In genomic region chr5:62592558-62592957, GRCh38 we compare ENCODE assay signal across 2 cellular contexts.
TF ChIP-seq lines count a peak whose summit lies in the region.

No MANE protein-coding gene starts in this region.

TF ChIP-seq in K562, 482 proteins besides CTCF, POLR2A, EP300 and RAD21 (continued from another document):
- TF ChIP-seq CHAMP1 (IDR thresholded peaks at IDR 0.05) (peak; percentile 89; the same call in 1 of the 2 replicates), E2F5 (CRISPR knock-in tag; IDR thresholded peaks at IDR 0.05) (no peak), GTF2F1 (IDR thresholded peaks at IDR 0.05; ENCODE audit: low read depth, low read length) (no peak), ZNF239 (CRISPR knock-in tag; IDR thresholded peaks at IDR 0.05) (no peak), CBX5 (IDR thresholded peaks at IDR 0.05; ENCODE audit: borderline replicate concordance, low read depth) (no peak), SAFB2 (IDR thresholded peaks at IDR 0.05; ENCODE audit: borderline replicate concordance, low read depth, low read length, severe bottlenecking) (no peak), ZKSCAN8 (CRISPR knock-in tag; IDR thresholded peaks at IDR 0.05) (no peak), EHMT2 (IDR thresholded peaks at IDR 0.05) (no peak), GATA2 (CRISPR knock-in tag; IDR thresholded peaks at IDR 0.05) (no peak), NCOA4 (IDR thresholded peaks at IDR 0.05; ENCODE audit: partially characterized antibody) (no peak)
TF ChIP-seq in K562: peak in this region for 2.

TF ChIP-seq in SK-N-SH, 30 proteins besides CTCF, POLR2A, EP300 and RAD21 (continued from another document):
- TF ChIP-seq REST (IDR thresholded peaks at IDR 0.05; ENCODE audit: low read depth, low read length) (no peak), RXRA (IDR thresholded peaks at IDR 0.05; ENCODE audit: borderline replicate concordance, low read depth) (no peak), RCOR1 (IDR thresholded peaks at IDR 0.05; ENCODE audit: low read length) (no peak), GATA2 (CRISPR knock-in tag; IDR thresholded peaks at IDR 0.05) (no peak), USF1 (IDR thresholded peaks at IDR 0.05; ENCODE audit: borderline replicate concordance, low read depth) (no peak), ZBTB33 (IDR thresholded peaks at IDR 0.05; ENCODE audit: borderline replicate concordance, low read depth) (no peak), YY1 (IDR thresholded peaks at IDR 0.05; ENCODE audit: low read depth) (no peak), POLR2AphosphoS5 (IDR thresholded peaks at IDR 0.05; ENCODE audit: low read depth, low read length) (no peak), TAF1 (IDR thresholded peaks at IDR 0.05; ENCODE audit: borderline replicate concordance, low read depth, low read length) (no peak), TCF12 (IDR thresholded peaks at IDR 0.05) (no peak), FOXM1 (IDR thresholded peaks at IDR 0.05; ENCODE audit: low read depth) (no peak), SIN3A (IDR thresholded peaks at IDR 0.05; ENCODE audit: borderline replicate concordance, low read depth, low read length) (no peak)
